Comparison of ENCODE assay signal across 1 cellular context in the genomic region with DNA sequence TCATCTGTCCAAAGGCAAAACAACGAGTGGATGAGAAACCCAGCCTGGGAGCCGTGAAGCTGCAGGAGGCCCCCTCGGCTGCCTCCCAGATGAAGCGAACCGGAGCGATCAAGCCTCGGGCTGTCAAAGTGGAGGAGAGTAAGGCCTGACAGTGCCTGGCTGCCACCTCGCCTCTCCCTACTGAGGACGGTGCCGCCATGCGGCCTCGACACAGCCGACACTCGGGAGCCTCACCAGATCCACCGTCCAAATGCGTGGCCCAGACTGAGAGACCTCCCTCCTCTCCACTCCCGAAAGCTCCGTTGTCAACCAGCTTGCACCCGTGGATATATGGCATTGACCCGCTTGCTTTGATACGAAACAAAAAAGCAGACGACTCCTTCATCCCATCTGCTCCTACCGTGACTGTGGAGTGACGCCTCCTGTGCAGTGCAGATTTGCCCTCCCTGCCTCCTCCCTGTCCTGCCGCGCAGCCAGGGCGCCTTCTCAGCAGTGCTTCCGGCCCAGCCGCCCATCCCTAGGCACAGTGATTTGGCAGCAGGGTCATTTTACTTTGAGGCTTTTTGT.
TF ChIP-seq lines count a peak whose summit lies in the region.

No MANE protein-coding gene starts in this region.

TF ChIP-seq in GM12878, 131 proteins besides CTCF, POLR2A, EP300 and RAD21:
- no peak for TF ChIP-seq BCL11A (IDR thresholded peaks at IDR 0.05; ENCODE audit: low read depth, low read length)
- no peak for TF ChIP-seq ATF2 (IDR thresholded peaks at IDR 0.05; ENCODE audit: low read length)
